9 cellular contexts compared by ENCODE assay signal in genomic region chr4:152458801-152459302, GRCh38.
A peak's percentile ranks its signal among the peaks of the same experiment; 100 is the strongest.
DNase-seq lines count a peak whose midpoint lies in the region; ATAC-seq lines count a peak whose summit lies in the region.
"Had no signal": no experiment of that assay in that cellular context is flagged by ENCODE, and none has a peak within 500 bp of the region (broad histone marks: within the 10 kb centered on the region; RNA-seq: fewer than 3 reads in every experiment).

No MANE protein-coding gene starts in this region.

- H3K9me3 Mint-ChIP-seq in activated CD4-positive, alpha-beta T cell treated with anti-CD3 and anti-CD28 coated beads, Interleukin-2, amount 10 ng/mL, durations not matched to agents 24 days and 14 days = no peaks in the 10 kb centered on the region
- H3K9me3 Mint-ChIP-seq in activated T-helper 2 cell treated with anti-CD3 and anti-CD28 coated beads, Interferon-gamma antibody, Interleukin-2, Interleukin-4, amounts not matched to agents 10 μg/mL and 5 μg/mL and 100 μg/mL, durations not matched to agents 14 hours and 24 hours and 36 hours = no peaks in the 10 kb centered on the region

- H3K4me1 Mint-ChIP-seq in activated CD4-positive, alpha-beta T cell treated with anti-CD3 and anti-CD28 coated beads, Interleukin-2, amount 10 ng/mL, durations not matched to agents 24 days and 14 days = peaks cover 57% of the 10 kb centered on the region
- H3K4me1 Mint-ChIP-seq in activated T-helper 2 cell treated with anti-CD3 and anti-CD28 coated beads, Interferon-gamma antibody, Interleukin-2, Interleukin-4, amounts not matched to agents 10 μg/mL and 5 μg/mL and 100 μg/mL, durations not matched to agents 14 hours and 24 hours and 36 hours (ENCODE audit: low read depth) = peaks cover 59% of the 10 kb centered on the region

- intact Hi-C loops in activated CD4-positive, alpha-beta T cell treated with anti-CD3 and anti-CD28 coated beads, Interleukin-2, amount 10 ng/mL, durations not matched to agents 24 days and 14 days (cut with micrococcal nuclease) = loop anchor here (1.0 to 5.0 kb wide), 4 partner anchors 26 to 96 kb away; partner anchors contain the start of gene FBXW7
- intact Hi-C loops in activated T-helper 2 cell treated with anti-CD3 and anti-CD28 coated beads, Interferon-gamma antibody, Interleukin-2, Interleukin-4, amounts not matched to agents 10 μg/mL and 5 μg/mL and 100 μg/mL, durations not matched to agents 14 hours and 24 hours and 36 hours (cut with micrococcal nuclease) = loop anchor here (1.0 to 2.0 kb wide), 3 partner anchors 27 to 78 kb away; partner anchors contain the start of gene FBXW7

- no peaks in the 10 kb centered on the region for H3K27me3 Mint-ChIP-seq in activated CD4-positive, alpha-beta T cell treated with anti-CD3 and anti-CD28 coated beads, Interleukin-2, amount 10 ng/mL, durations not matched to agents 24 days and 14 days
- H3K27me3 Mint-ChIP-seq in activated T-helper 2 cell treated with anti-CD3 and anti-CD28 coated beads, Interferon-gamma antibody, Interleukin-2, Interleukin-4, amounts not matched to agents 10 μg/mL and 5 μg/mL and 100 μg/mL, durations not matched to agents 14 hours and 24 hours and 36 hours (ENCODE audit: low read depth) = no peaks in the 10 kb centered on the region

- H3K36me3 Mint-ChIP-seq in activated CD4-positive, alpha-beta T cell treated with anti-CD3 and anti-CD28 coated beads, Interleukin-2, amount 10 ng/mL, durations not matched to agents 24 days and 14 days (ENCODE audit: low read depth) = peaks cover 3% of the 10 kb centered on the region
- peaks cover 5% of the 10 kb centered on the region for H3K36me3 Mint-ChIP-seq in activated T-helper 2 cell treated with anti-CD3 and anti-CD28 coated beads, Interferon-gamma antibody, Interleukin-2, Interleukin-4, amounts not matched to agents 10 μg/mL and 5 μg/mL and 100 μg/mL, durations not matched to agents 14 hours and 24 hours and 36 hours (ENCODE audit: low read depth)

- ATAC-seq in HG03280 (IDR thresholded peaks at IDR 0.05; ENCODE audit: unreplicated experiment) (peak; percentile 40), HG03196 (IDR thresholded peaks at IDR 0.05; ENCODE audit: unreplicated experiment) (no peak)

- DNase-seq in activated CD4-positive, alpha-beta T cell treated with anti-CD3 and anti-CD28 coated beads, Interleukin-2, amount 10 ng/mL, durations not matched to agents 24 days and 14 days = peak; percentile 77
- DNase-seq in activated CD4-positive, alpha-beta T cell treated with anti-CD3 and anti-CD28 coated beads for 48 hours = no peak
- no peak for DNase-seq in activated T-helper 2 cell treated with anti-CD3 and anti-CD28 coated beads, Interferon-gamma antibody, Interleukin-2, Interleukin-4, amounts not matched to agents 10 μg/mL and 5 μg/mL and 100 μg/mL, durations not matched to agents 14 hours and 24 hours and 36 hours (ENCODE audit: low spot score)
- DNase-seq in renal cortical epithelial cell (ENCODE audit: low read depth) (peak; percentile 33), NCI-H2081 treated with DMSO at 0.1 percent for 48 hours (lab: John Stamatoyannopoulos, UW) (no peak), NCI-H82 treated with DMSO at 0.1 percent for 48 hours (lab: John Stamatoyannopoulos, UW; ENCODE audit: unreplicated experiment) (no peak)
- DNase-seq: kidney had no signal

- H3K4me3 Mint-ChIP-seq in activated CD4-positive, alpha-beta T cell treated with anti-CD3 and anti-CD28 coated beads, Interleukin-2, amount 10 ng/mL, durations not matched to agents 24 days and 14 days = peak overlapping the region; percentile 50
- no peak overlapping the region for H3K4me3 Mint-ChIP-seq in activated T-helper 2 cell treated with anti-CD3 and anti-CD28 coated beads, Interferon-gamma antibody, Interleukin-2, Interleukin-4, amounts not matched to agents 10 μg/mL and 5 μg/mL and 100 μg/mL, durations not matched to agents 14 hours and 24 hours and 36 hours (ENCODE audit: low read depth)

- peak overlapping the region; percentile 86 for H3K27ac Mint-ChIP-seq in activated CD4-positive, alpha-beta T cell treated with anti-CD3 and anti-CD28 coated beads, Interleukin-2, amount 10 ng/mL, durations not matched to agents 24 days and 14 days
- peak overlapping the region; percentile 77 for H3K27ac Mint-ChIP-seq in activated T-helper 2 cell treated with anti-CD3 and anti-CD28 coated beads, Interferon-gamma antibody, Interleukin-2, Interleukin-4, amounts not matched to agents 10 μg/mL and 5 μg/mL and 100 μg/mL, durations not matched to agents 14 hours and 24 hours and 36 hours

Comparison
In these comparisons a context has a peak if more than half of its experiments do, and no peak if none do; other contexts are left out.
1. DNase-seq: peak in activated CD4-positive, alpha-beta T cell treated with anti-CD3 and anti-CD28 coated beads, Interleukin-2, amount 10 ng/mL, durations not matched to agents 24 days and 14 days (single experiment) and renal cortical epithelial cell (single experiment); none in activated CD4-positive, alpha-beta T cell treated with anti-CD3 and anti-CD28 coated beads for 48 hours (single experiment), activated T-helper 2 cell treated with anti-CD3 and anti-CD28 coated beads, Interferon-gamma antibody, Interleukin-2, Interleukin-4, amounts not matched to agents 10 μg/mL and 5 μg/mL and 100 μg/mL, durations not matched to agents 14 hours and 24 hours and 36 hours (single experiment), NCI-H2081 treated with DMSO at 0.1 percent for 48 hours (single experiment) and NCI-H82 treated with DMSO at 0.1 percent for 48 hours (single experiment).